Comparison of ENCODE assay signal across 9 cellular contexts in genomic region chr17:50872710-50873424, GRCh38. TPM values are rescaled to one million over a fixed set of nuclear protein-coding genes. Genes with fewer than 3 reads are reported as not detected.
DNase-seq lines count a peak whose midpoint lies in the region; ATAC-seq and TF ChIP-seq lines count a peak whose summit lies in the region.
"Had no signal": no experiment of that assay in that cellular context is flagged by ENCODE, and none has a peak within 500 bp of the region (broad histone marks: within the 10 kb centered on the region; RNA-seq: fewer than 3 reads in every experiment).

No MANE protein-coding gene starts in this region.

- H3K4me2 ChIP-seq in neuronal stem cell (ENCODE audit: insufficient read depth, low read length, poor library complexity, severe bottlenecking) (no peak overlapping the region), PC-3 (ENCODE audit: low read length) (no peak overlapping the region)

- no peaks in the 10 kb centered on the region for H3K36me3 Mint-ChIP-seq in activated CD4-positive, alpha-beta memory T cell treated with anti-CD3 and anti-CD28 coated beads for 36 hours

- H3K4me1 ChIP-seq in neuronal stem cell (ENCODE audit: control insufficient read depth in 2 of 2, insufficient read depth in 1 of 2, low read depth in 1 of 2, low read length in 2 of 2) (peaks cover 0 to 6% of the 10 kb centered on the region in 2 donors), PC-3 (ENCODE audit: insufficient read depth, low read length) (peaks cover 10% of the 10 kb centered on the region; the same call in 1 of the 2 replicates)

- intact Hi-C loops in activated CD4-positive, alpha-beta memory T cell treated with anti-CD3 and anti-CD28 coated beads for 36 hours (cut with micrococcal nuclease), result no loop called here
- intact Hi-C loops in PC-3 (cut with micrococcal nuclease), result no loop called here

- H3K4me3 Mint-ChIP-seq in activated CD4-positive, alpha-beta memory T cell treated with anti-CD3 and anti-CD28 coated beads for 36 hours, result no peak overlapping the region

- CTCF ChIA-PET in activated CD4-positive, alpha-beta memory T cell treated with anti-CD3 and anti-CD28 coated beads for 36 hours (lab: Charles Lee), result interaction anchor here (0.7 to 1.3 kb wide), 4 partner anchors 11 to 77 kb away, joined by 3 to 4 read pairs (median 3); no protein-coding TSS in a partner anchor
- CTCF ChIA-PET in PC-3 (lab: Charles Lee), result interaction anchor here (0.6 kb wide), 1 partner anchor 90 kb away, joined by 3 read pairs; no protein-coding TSS in a partner anchor

- no peaks in the 10 kb centered on the region for H3K9me2 ChIP-seq in PC-3 (replicated peaks; ENCODE audit: low read length)

- no peak overlapping the region for H2BK15ac ChIP-seq in neuronal stem cell (ENCODE audit: low read length)

- H3K27ac ChIP-seq in neuronal stem cell (replicated peaks; ENCODE audit: low read length) (no peak overlapping the region), PC-3 (ENCODE audit: low read length) (no peak overlapping the region)

- H3K9me3 ChIP-seq in neuronal stem cell (replicated peaks in 1 of 2; ENCODE audit: control insufficient read depth in 2 of 2, insufficient read depth in 1 of 2, low read depth in 1 of 2, low read length in 2 of 2) (no peaks in the 10 kb centered on the region), PC-3 (ENCODE audit: low read length) (no peaks in the 10 kb centered on the region)
- H3K9me3 ChIP-seq: Peyer's patch had no signal

- H3K14ac ChIP-seq in neuronal stem cell (ENCODE audit: low read length), result no peak overlapping the region

- DNase-seq in HS-5 (ENCODE audit: low read depth) (peak; percentile 29), fibroblast of gingiva (ENCODE audit: low read depth) (peak; percentile 77), NCI-H748 (lab: John Stamatoyannopoulos, UW; ENCODE audit: unreplicated experiment) (no peak), neuronal stem cell (ENCODE audit: low spot score) (no peak), PC-3 (no peak)
- peak; percentile 79 for DNase-seq in activated CD4-positive, alpha-beta memory T cell treated with anti-CD3 and anti-CD28 coated beads for 36 hours
- DNase-seq in stimulated activated CD8-positive, alpha-beta memory T cell treated with anti-CD3 and anti-CD28 coated beads, Interleukin-12 subunit alpha, Interleukin-12 subunit beta, amount 100 ng/mL, for 4 hours (ENCODE audit: low read depth), result peak; percentile 26
- DNase-seq: Peyer's patch had no signal

- ATAC-seq in PC-3 (no peak), GM21515 (IDR thresholded peaks at IDR 0.05; ENCODE audit: unreplicated experiment) (no peak)

- no peaks in the 10 kb centered on the region for H3K27me3 Mint-ChIP-seq in activated CD4-positive, alpha-beta memory T cell treated with anti-CD3 and anti-CD28 coated beads for 36 hours

- H2BK120ac ChIP-seq in neuronal stem cell (ENCODE audit: low read depth, low read length), result no peak overlapping the region

- peaks cover 37% of the 10 kb centered on the region for H3K4me1 Mint-ChIP-seq in activated CD4-positive, alpha-beta memory T cell treated with anti-CD3 and anti-CD28 coated beads for 36 hours (ENCODE audit: low read depth)

- TF ChIP-seq CTCF in PC-3 (conservative IDR thresholded peaks at IDR 0.05; ENCODE audit: low read depth, low read length), result no peak

- POLR2A ChIA-PET in activated CD4-positive, alpha-beta memory T cell treated with anti-CD3 and anti-CD28 coated beads for 36 hours (lab: Charles Lee), result interaction anchor here (0.6 kb wide), 1 partner anchor 1981 kb away, joined by 4 read pairs; no protein-coding TSS in a partner anchor
- POLR2A ChIA-PET in PC-3 (lab: Charles Lee; ENCODE audit: unreplicated experiment), result no interaction called here

- no peak overlapping the region for H2BK5ac ChIP-seq in neuronal stem cell (ENCODE audit: low read length)

- no peak overlapping the region for H4K8ac ChIP-seq in neuronal stem cell (ENCODE audit: low read depth, low read length)

- peak overlapping the region; percentile 21 for H3K27ac Mint-ChIP-seq in activated CD4-positive, alpha-beta memory T cell treated with anti-CD3 and anti-CD28 coated beads for 36 hours

- no peaks in the 10 kb centered on the region for H3K9me3 Mint-ChIP-seq in activated CD4-positive, alpha-beta memory T cell treated with anti-CD3 and anti-CD28 coated beads for 36 hours

- no peak overlapping the region for H4K91ac ChIP-seq in neuronal stem cell (ENCODE audit: low read depth, low read length, poor library complexity)

- WGBS in neuronal stem cell (ENCODE audit: extremely low coverage in 2 of 2, insufficient read length in 2 of 2, insufficient replicate concordance in 1 of 2), 2 donors, result no CpG with 5 or more reads among the region's 4 CpGs

- no peaks in the 10 kb centered on the region for H3F3A ChIP-seq in PC-3 (ENCODE audit: low read length, unreplicated experiment)

- H3K79me2 ChIP-seq in PC-3 (ENCODE audit: low read length), result peaks cover 3% of the 10 kb centered on the region; the same call in 1 of the 2 replicates

- no peak overlapping the region for H3K18ac ChIP-seq in neuronal stem cell (ENCODE audit: low read length)

- H3K27me3 ChIP-seq in neuronal stem cell (ENCODE audit: control insufficient read depth in 3 of 3, insufficient read depth in 3 of 3, low read depth in 1 of 3, low read length in 3 of 3) (no peaks in the 10 kb centered on the region), PC-3 (ENCODE audit: low read length) (no peaks in the 10 kb centered on the region)
- H3K27me3 ChIP-seq: Peyer's patch had no signal

- H2AK5ac ChIP-seq in neuronal stem cell (ENCODE audit: low read depth, low read length), result no peak overlapping the region

- H3K23ac ChIP-seq in neuronal stem cell (ENCODE audit: low read depth, low read length, poor library complexity), result no peak overlapping the region

- H3K4ac ChIP-seq in neuronal stem cell (ENCODE audit: low read length), result no peak overlapping the region

- H3K36me3 ChIP-seq in neuronal stem cell (replicated peaks in 1 of 2; ENCODE audit: control insufficient read depth in 2 of 2, insufficient read depth in 2 of 2, low read length in 2 of 2) (no peaks in the 10 kb centered on the region), PC-3 (ENCODE audit: low read depth, low read length) (no peaks in the 10 kb centered on the region)
- H3K36me3 ChIP-seq: Peyer's patch had no signal

- H3K79me1 ChIP-seq in neuronal stem cell (ENCODE audit: low read depth, low read length), result no peaks in the 10 kb centered on the region

- H4K20me1 ChIP-seq in PC-3 (ENCODE audit: low read length), result no peaks in the 10 kb centered on the region

- H3K4me3 ChIP-seq in neuronal stem cell (ENCODE audit: low read length in 2 of 2) (no peak overlapping the region), PC-3 (ENCODE audit: low read length) (no peak overlapping the region)
- H3K4me3 ChIP-seq: Peyer's patch had no signal

- no peak overlapping the region for H2AFZ ChIP-seq in neuronal stem cell (ENCODE audit: low read length)
- H2AFZ ChIP-seq in PC-3 (ENCODE audit: low read length), result no peak overlapping the region

- no TSS peak for BruUV-seq in PC-3 (replicated peaks; lab: Mats Ljungman, UMichigan)

- H2BK12ac ChIP-seq in neuronal stem cell (ENCODE audit: low read length), result no peak overlapping the region

- no peak overlapping the region for H3K9ac ChIP-seq in neuronal stem cell (ENCODE audit: low read depth, low read length, poor library complexity)
- no peak overlapping the region for H3K9ac ChIP-seq in PC-3 (ENCODE audit: low read length)

RNA-seq across cellular contexts. Expression of gene TOB1, which starts 6.7 kb away (rescaled TPM):
- 10 to 100 TPM; 42.3 to 44.1 TPM for total RNA-seq in activated CD4-positive, alpha-beta memory T cell treated with anti-CD3 and anti-CD28 coated beads for 36 hours
- polyA plus RNA-seq in neuronal stem cell (2013, experiment 1 of 2), result 44.9 TPM
- polyA plus RNA-seq in neuronal stem cell (2013, experiment 2 of 2), result 45.0 TPM
- total RNA-seq in PC-3 (2014; rRNA removed), result 28.7 and 39.3 TPM in 2 replicates

RNA-seq across cellular contexts. Expression of gene WFIKKN2, which starts 37.5 kb away (rescaled TPM):
- not detected for total RNA-seq in activated CD4-positive, alpha-beta memory T cell treated with anti-CD3 and anti-CD28 coated beads for 36 hours
- polyA plus RNA-seq in neuronal stem cell (2013, experiment 1 of 2), result 0.03 TPM
- polyA plus RNA-seq in neuronal stem cell (2013, experiment 2 of 2), result 0.01 TPM
- total RNA-seq in PC-3 (2014; rRNA removed), result not detected in 2 replicates
- total RNA-seq: Peyer's patch had no signal

Comparison
In these comparisons a context has a peak if more than half of its experiments do, and no peak if none do; other contexts are left out.
1. DNase-seq: peak in HS-5 (single experiment), activated CD4-positive, alpha-beta memory T cell treated with anti-CD3 and anti-CD28 coated beads for 36 hours (single experiment), fibroblast of gingiva (single experiment) and stimulated activated CD8-positive, alpha-beta memory T cell treated with anti-CD3 and anti-CD28 coated beads, Interleukin-12 subunit alpha, Interleukin-12 subunit beta, amount 100 ng/mL, for 4 hours (single experiment); none in NCI-H748 (single experiment), neuronal stem cell (single experiment) and PC-3 (single experiment).